34 cellular contexts compared by ENCODE assay signal in genomic region chr7:71184136-71184535, GRCh38. TPM values are rescaled to one million over a fixed set of nuclear protein-coding genes. Genes with fewer than 3 reads are reported as not detected.
"Had no signal": no experiment of that assay in that cellular context is flagged by ENCODE, and none has a peak within 500 bp of the region (broad histone marks: within the 10 kb centered on the region; RNA-seq: fewer than 3 reads in every experiment).

No MANE protein-coding gene starts in this region.

- H3K27ac Mint-ChIP-seq: activated CD8-positive, alpha-beta T cell treated with anti-CD3 and anti-CD28 coated beads, Interleukin-2, amount 10 ng/mL, durations not matched to agents 7 days and 5 days; activated naive CD4-positive, alpha-beta T cell treated with anti-CD3 and anti-CD28 coated beads, Interleukin-2, amount 50 U/mL, for 24 hours; activated naive CD8-positive, alpha-beta T cell treated with anti-CD3 and anti-CD28 coated beads, Interleukin-2, amount 10 ng/mL, durations not matched to agents 7 days and 5 days; activated T-cell treated with anti-CD3 and anti-CD28 coated beads, Interleukin-2, amount 50 U/mL, for 24 hours; activated T-helper 2 cell treated with anti-CD3 and anti-CD28 coated beads, Interferon-gamma antibody, Interleukin-2, Interleukin-4, amounts not matched to agents 10 μg/mL and 5 μg/mL and 100 μg/mL, durations not matched to agents 14 hours and 24 hours and 36 hours had no signal

- ATAC-seq: activated CD8-positive, alpha-beta T cell treated with anti-CD3 and anti-CD28 coated beads, Interleukin-2, amount 10 ng/mL, durations not matched to agents 7 days and 5 days; PC-3 had no signal

- H3K36me3 Mint-ChIP-seq: activated naive CD4-positive, alpha-beta T cell treated with anti-CD3 and anti-CD28 coated beads, Interleukin-2, amount 50 U/mL, for 24 hours; activated naive CD8-positive, alpha-beta T cell treated with anti-CD3 and anti-CD28 coated beads, Interleukin-2, amount 10 ng/mL, durations not matched to agents 7 days and 5 days had no signal

- H3K36me3 ChIP-seq: ascending aorta, cardiac muscle cell, Peyer's patch, SJSA1 had no signal

- H3K4me3 Mint-ChIP-seq: activated CD4-positive, alpha-beta T cell treated with anti-CD3 and anti-CD28 coated beads, Interleukin-2, amount 10 ng/mL, durations not matched to agents 7 days and 5 days; activated CD8-positive, alpha-beta T cell treated with anti-CD3 and anti-CD28 coated beads, Interleukin-2, amount 10 ng/mL, durations not matched to agents 7 days and 5 days; activated naive CD4-positive, alpha-beta T cell treated with anti-CD3 and anti-CD28 coated beads, Interleukin-2, amount 50 U/mL, for 24 hours; activated naive CD8-positive, alpha-beta T cell treated with anti-CD3 and anti-CD28 coated beads, Interleukin-2, amount 10 ng/mL, durations not matched to agents 7 days and 5 days; activated T-cell treated with anti-CD3 and anti-CD28 coated beads, Interleukin-2, amount 50 U/mL, for 24 hours; central memory CD8-positive, alpha-beta T cell had no signal

- DNase-seq: activated CD4-positive, alpha-beta T cell treated with anti-CD3 and anti-CD28 coated beads, Interleukin-2, amount 10 ng/mL, durations not matched to agents 7 days and 5 days; activated CD4-positive, alpha-beta T cell treated with anti-CD3 and anti-CD28 coated beads, Interleukin-2, amount 50 U/mL, for 48 hours; activated CD8-positive, alpha-beta T cell treated with anti-CD3 and anti-CD28 coated beads, Interleukin-2, amount 10 ng/mL, durations not matched to agents 7 days and 5 days; activated gamma-delta T cell; activated naive CD4-positive, alpha-beta T cell treated with Interleukin-2 at 50 U/mL for 16 hours; activated naive CD8-positive, alpha-beta T cell treated with anti-CD3 and anti-CD28 coated beads, Interleukin-2, amount 10 ng/mL, durations not matched to agents 7 days and 5 days; activated T-cell treated with anti-CD3 and anti-CD28 coated beads, Interleukin-2, amount 50 U/mL, for 24 hours; amygdala; MM.1S; NCI-H1092 treated with DMSO at 0.1 percent for 48 hours; NCI-H1417; NCI-H146; NCI-H187; NCI-H2029 treated with DMSO at 0.1 percent for 48 hours; NCI-H2107; NCI-H2171; NCI-H510A; NCI-H69; NK-92 treated with Interleukin-12 subunit alpha and Interleukin-12 subunit beta, amount 100 ng/mL, for 24 hours; PC-3; Peyer's patch; RPMI8226; SHP77 treated with DMSO at 0.1 percent for 48 hours; SW 1271; T-helper 1 cell; T-helper 2 cell; T-helper 9 cell had no signal

- H3K27ac ChIP-seq: ascending aorta, cardiac muscle cell, Peyer's patch, SJSA1, VCaP had no signal

- H3K4me1 Mint-ChIP-seq: activated CD4-positive, alpha-beta T cell treated with anti-CD3 and anti-CD28 coated beads, Interleukin-2, amount 10 ng/mL, durations not matched to agents 7 days and 5 days; activated naive CD4-positive, alpha-beta T cell treated with anti-CD3 and anti-CD28 coated beads, Interleukin-2, amount 50 U/mL, for 24 hours; activated naive CD8-positive, alpha-beta T cell treated with anti-CD3 and anti-CD28 coated beads, Interleukin-2, amount 10 ng/mL, durations not matched to agents 7 days and 5 days; central memory CD8-positive, alpha-beta T cell had no signal

- H3K4me3 ChIP-seq: ascending aorta, cardiac muscle cell, Peyer's patch, SJSA1 had no signal

- H3K27me3 Mint-ChIP-seq: activated CD4-positive, alpha-beta T cell treated with anti-CD3 and anti-CD28 coated beads, Interleukin-2, amount 10 ng/mL, durations not matched to agents 7 days and 5 days; activated naive CD4-positive, alpha-beta T cell treated with anti-CD3 and anti-CD28 coated beads, Interleukin-2, amount 50 U/mL, for 24 hours; activated naive CD8-positive, alpha-beta T cell treated with anti-CD3 and anti-CD28 coated beads, Interleukin-2, amount 10 ng/mL, durations not matched to agents 7 days and 5 days; activated T-cell treated with anti-CD3 and anti-CD28 coated beads, Interleukin-2, amount 50 U/mL, for 24 hours; central memory CD8-positive, alpha-beta T cell had no signal

- H3K4me1 ChIP-seq: ascending aorta, Peyer's patch, SJSA1 had no signal

- H3K27me3 ChIP-seq: ascending aorta, cardiac muscle cell, Peyer's patch, SJSA1 had no signal

- H3K9me3 ChIP-seq: SJSA1 had no signal

RNA-seq across cellular contexts. Expression of gene GALNT17, which starts 52.2 kb away (rescaled TPM):
- total RNA-seq: activated CD4-positive, alpha-beta T cell treated with anti-CD3 and anti-CD28 coated beads, Interleukin-2, amount 10 ng/mL, durations not matched to agents 7 days and 5 days; activated CD8-positive, alpha-beta T cell treated with anti-CD3 and anti-CD28 coated beads, Interleukin-2, amount 10 ng/mL, durations not matched to agents 7 days and 5 days; activated naive CD8-positive, alpha-beta T cell treated with anti-CD3 and anti-CD28 coated beads, Interleukin-2, amount 10 ng/mL, durations not matched to agents 7 days and 5 days; activated T-helper 2 cell treated with anti-CD3 and anti-CD28 coated beads, Interferon-gamma antibody, Interleukin-2, Interleukin-4, amounts not matched to agents 10 μg/mL and 5 μg/mL and 100 μg/mL, durations not matched to agents 14 hours and 24 hours and 36 hours; PC-3; SJSA1 had no signal
